9 cellular contexts compared by ENCODE assay signal in the genomic region with DNA sequence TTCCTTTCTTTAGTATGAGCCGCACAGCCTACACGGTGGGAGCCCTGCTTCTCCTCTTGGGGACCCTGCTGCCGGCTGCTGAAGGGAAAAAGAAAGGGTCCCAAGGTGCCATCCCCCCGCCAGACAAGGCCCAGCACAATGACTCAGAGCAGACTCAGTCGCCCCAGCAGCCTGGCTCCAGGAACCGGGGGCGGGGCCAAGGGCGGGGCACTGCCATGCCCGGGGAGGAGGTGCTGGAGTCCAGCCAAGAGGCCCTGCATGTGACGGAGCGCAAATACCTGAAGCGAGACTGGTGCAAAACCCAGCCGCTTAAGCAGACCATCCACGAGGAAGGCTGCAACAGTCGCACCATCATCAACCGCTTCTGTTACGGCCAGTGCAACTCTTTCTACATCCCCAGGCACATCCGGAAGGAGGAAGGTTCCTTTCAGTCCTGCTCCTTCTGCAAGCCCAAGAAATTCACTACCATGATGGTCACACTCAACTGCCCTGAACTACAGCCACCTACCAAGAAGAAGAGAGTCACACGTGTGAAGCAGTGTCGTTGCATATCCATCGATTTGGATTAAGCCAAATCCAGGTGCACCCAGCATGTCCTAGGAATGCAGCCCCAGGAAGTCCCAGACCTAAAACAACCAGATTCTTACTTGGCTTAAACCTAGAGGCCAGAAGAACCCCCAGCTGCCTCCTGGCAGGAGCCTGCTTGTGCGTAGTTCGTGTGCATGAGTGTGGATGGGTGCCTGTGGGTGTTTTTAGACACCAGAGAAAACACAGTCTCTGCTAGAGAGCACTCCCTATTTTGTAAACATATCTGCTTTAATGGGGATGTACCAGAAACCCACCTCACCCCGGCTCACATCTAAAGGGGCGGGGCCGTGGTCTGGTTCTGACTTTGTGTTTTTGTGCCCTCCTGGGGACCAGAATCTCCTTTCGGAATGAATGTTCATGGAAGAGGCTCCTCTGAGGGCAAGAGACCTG. TPM values are rescaled to one million over a fixed set of nuclear protein-coding genes. Genes with fewer than 3 reads are reported as not detected.
DNase-seq lines count a peak whose midpoint lies in the region; ATAC-seq and TF ChIP-seq lines count a peak whose summit lies in the region.
"Had no signal": no experiment of that assay in that cellular context is flagged by ENCODE, and none has a peak within 500 bp of the region (broad histone marks: within the 10 kb centered on the region; RNA-seq: fewer than 3 reads in every experiment).

No MANE protein-coding gene starts in this region.

- H3K4me3 ChIP-seq in cardiac fibroblast (replicated peaks in 1 of 2; ENCODE audit: low read depth in 2 of 2, low read length in 2 of 2): no peak overlapping the region
- no peak overlapping the region for H3K4me3 ChIP-seq in ascending aorta

- TF ChIP-seq EP300 in Ishikawa (IDR thresholded peaks at IDR 0.05; ENCODE audit: borderline replicate concordance): no peak

- H3K36me3 ChIP-seq in ascending aorta: no peaks in the 10 kb centered on the region

- intact Hi-C loops in ascending aorta (cut with DNase I): no loop called here

- H3K27me3 ChIP-seq in ascending aorta: no peaks in the 10 kb centered on the region

- H3K27ac ChIP-seq in ascending aorta: no peak overlapping the region

- no peak for TF ChIP-seq RAD21 in Ishikawa (IDR thresholded peaks at IDR 0.05; ENCODE audit: low read depth)

- TF ChIP-seq CTCF in cardiac fibroblast (IDR thresholded peaks at IDR 0.05; ENCODE audit: low read depth, low read length) (no peak), ascending aorta (IDR thresholded peaks at IDR 0.05) (no peak)

- H3K9me3 ChIP-seq in ascending aorta: peaks cover 0 to 6% of the 10 kb centered on the region in 2 donors

- no peak for ATAC-seq in GM18870 (IDR thresholded peaks at IDR 0.05; ENCODE audit: unreplicated experiment)

- H3K4me1 ChIP-seq in ascending aorta: no peaks in the 10 kb centered on the region

- peak; percentile 92 for DNase-seq in COLO668 (lab: John Stamatoyannopoulos, UW; ENCODE audit: unreplicated experiment)
- peak; percentile 55 to 70 for DNase-seq in cardiac fibroblast (ENCODE audit: low read depth in 2 of 2)
- peak; percentile 28 to 52 for DNase-seq in lung microvascular endothelial cell (ENCODE audit: low read depth in 2 of 2)
- DNase-seq in hippocampal formation (lab: John Stamatoyannopoulos, UW): no peak
- DNase-seq in medulla oblongata (ENCODE audit: extremely low spot score): no peak
- no peak for DNase-seq in ascending aorta (ENCODE audit: low spot score in 2 of 2)
- DNase-seq: amygdala had no signal

TF ChIP-seq in Ishikawa, 13 proteins besides CTCF, POLR2A, EP300 and RAD21:
- no peak for TF ChIP-seq YY1 (IDR thresholded peaks at IDR 0.05; ENCODE audit: low read depth)
- peak; percentile 74; the same call in 1 of the 2 replicates for TF ChIP-seq ZBTB7A (IDR thresholded peaks at IDR 0.05; ENCODE audit: low read depth)
- no peak for TF ChIP-seq EGR1 (IDR thresholded peaks at IDR 0.05)
- no peak for TF ChIP-seq CEBPB (IDR thresholded peaks at IDR 0.05)
- TF ChIP-seq, protein P1, sequence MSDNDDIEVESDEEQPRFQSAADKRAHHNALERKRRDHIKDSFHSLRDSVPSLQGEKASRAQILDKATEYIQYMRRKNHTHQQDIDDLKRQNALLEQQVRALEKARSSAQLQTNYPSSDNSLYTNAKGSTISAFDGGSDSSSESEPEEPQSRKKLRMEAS (IDR thresholded peaks at IDR 0.05): peak; percentile 88
- TF ChIP-seq TAF1 (IDR thresholded peaks at IDR 0.05; ENCODE audit: low read depth): peak; percentile 39; the same call in 1 of the 2 replicates
- peak; percentile 63 for TF ChIP-seq TCF12 (IDR thresholded peaks at IDR 0.05; ENCODE audit: low read depth)
- TF ChIP-seq, protein P2, sequence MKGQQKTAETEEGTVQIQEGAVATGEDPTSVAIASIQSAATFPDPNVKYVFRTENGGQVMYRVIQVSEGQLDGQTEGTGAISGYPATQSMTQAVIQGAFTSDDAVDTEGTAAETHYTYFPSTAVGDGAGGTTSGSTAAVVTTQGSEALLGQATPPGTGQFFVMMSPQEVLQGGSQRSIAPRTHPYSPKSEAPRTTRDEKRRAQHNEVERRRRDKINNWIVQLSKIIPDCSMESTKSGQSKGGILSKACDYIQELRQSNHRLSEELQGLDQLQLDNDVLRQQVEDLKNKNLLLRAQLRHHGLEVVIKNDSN (IDR thresholded peaks at IDR 0.05): peak; percentile 76
- TF ChIP-seq NFIC (IDR thresholded peaks at IDR 0.05): peak; percentile 91

RNA-seq across cellular contexts. Expression of a gene that starts 13.2 kb away (rescaled TPM):
- under 0.01 TPM in 2 replicates for total RNA-seq in lung microvascular endothelial cell
- not detected for total RNA-seq in ascending aorta

Comparison
In these comparisons a context has a peak if more than half of its experiments do, and no peak if none do; other contexts are left out.
1. DNase-seq: peak in COLO668 (single experiment), cardiac fibroblast (2 of 2) and lung microvascular endothelial cell (2 of 2); none in hippocampal formation (0 of 2), medulla oblongata (single experiment) and ascending aorta (0 of 2).